34 cellular contexts compared by ENCODE assay signal in genomic region chr3:16187213-16187790, GRCh38. TPM values are rescaled to one million over a fixed set of nuclear protein-coding genes. Genes with fewer than 3 reads are reported as not detected.
"Had no signal": no experiment of that assay in that cellular context is flagged by ENCODE, and none has a peak within 500 bp of the region (broad histone marks: within the 10 kb centered on the region; RNA-seq: fewer than 3 reads in every experiment).

No MANE protein-coding gene starts in this region.

- H3K4me3 Mint-ChIP-seq: activated CD4-positive, alpha-beta memory T cell treated with anti-CD3 and anti-CD28 coated beads, Interleukin-2, amount 10 ng/mL, durations not matched to agents 7 days and 5 days; activated CD4-positive, alpha-beta T cell treated with anti-CD3 and anti-CD28 coated beads for 36 hours; activated CD4-positive, alpha-beta T cell treated with anti-CD3 and anti-CD28 coated beads, Interleukin-2, amount 10 ng/mL, durations not matched to agents 7 days and 5 days; activated CD8-positive, alpha-beta memory T cell treated with anti-CD3 and anti-CD28 coated beads, Interleukin-2, amount 10 ng/mL, durations not matched to agents 7 days and 5 days; activated CD8-positive, alpha-beta T cell treated with anti-CD3 and anti-CD28 coated beads, Interleukin-2, amount 10 ng/mL, durations not matched to agents 7 days and 5 days; activated naive CD4-positive, alpha-beta T cell treated with anti-CD3 and anti-CD28 coated beads, Interleukin-2, amount 10 ng/mL, durations not matched to agents 7 days and 5 days; activated naive CD4-positive, alpha-beta T cell treated with anti-CD3 and anti-CD28 coated beads, Interleukin-2, amount 50 U/mL, for 24 hours; activated naive CD8-positive, alpha-beta T cell; activated naive CD8-positive, alpha-beta T cell treated with anti-CD3 and anti-CD28 coated beads, Interleukin-2, amount 10 ng/mL, durations not matched to agents 7 days and 5 days; activated naive CD8-positive, alpha-beta T cell treated with anti-CD3 and anti-CD28 coated beads, Interleukin-2, amount 50 U/mL, for 24 hours; activated T-cell treated with anti-CD3 and anti-CD28 coated beads, Interleukin-2, amount 50 U/mL, for 24 hours; T-helper 1 cell treated with Interleukin-12 subunit alpha and Interleukin-12 subunit beta and Interleukin-4 antibody, amounts not matched to agents 30 μg/mL and 1 μg/mL, for 36 hours; T-helper 2 cell treated with Interferon-gamma antibody and Interleukin-4, amounts not matched to agents 5 μg/mL and 100 μg/mL, for 36 hours; WTC11 had no signal

- H3K27ac ChIP-seq: adrenal gland, body of pancreas, brain microvascular endothelial cell, breast epithelium, WERI-Rb-1 had no signal

- H3K36me3 ChIP-seq: adrenal gland, brain microvascular endothelial cell, breast epithelium, WERI-Rb-1 had no signal

- ATAC-seq: activated CD4-positive, alpha-beta T cell treated with anti-CD3 and anti-CD28 coated beads for 36 hours; activated CD8-positive, alpha-beta memory T cell treated with anti-CD3 and anti-CD28 coated beads, Interleukin-2, amount 10 ng/mL, durations not matched to agents 7 days and 5 days; activated CD8-positive, alpha-beta T cell treated with anti-CD3 and anti-CD28 coated beads, Interleukin-2, amount 10 ng/mL, durations not matched to agents 7 days and 5 days; activated naive CD8-positive, alpha-beta T cell treated with anti-CD3 and anti-CD28 coated beads, Interleukin-2, amount 50 U/mL, for 24 hours; body of pancreas; WTC11 had no signal

- H3K9me3 Mint-ChIP-seq: activated CD4-positive, alpha-beta memory T cell treated with anti-CD3 and anti-CD28 coated beads, Interleukin-2, amount 10 ng/mL, durations not matched to agents 7 days and 5 days; activated CD4-positive, alpha-beta T cell treated with anti-CD3 and anti-CD28 coated beads, Interleukin-2, amount 10 ng/mL, durations not matched to agents 7 days and 5 days; activated naive CD4-positive, alpha-beta T cell treated with anti-CD3 and anti-CD28 coated beads, Interleukin-2, amount 10 ng/mL, durations not matched to agents 7 days and 5 days; activated naive CD4-positive, alpha-beta T cell treated with anti-CD3 and anti-CD28 coated beads, Interleukin-2, amount 50 U/mL, for 24 hours; activated naive CD8-positive, alpha-beta T cell treated with anti-CD3 and anti-CD28 coated beads, Interleukin-2, amount 10 ng/mL, durations not matched to agents 7 days and 5 days; activated naive CD8-positive, alpha-beta T cell treated with anti-CD3 and anti-CD28 coated beads, Interleukin-2, amount 50 U/mL, for 24 hours; activated T-cell treated with anti-CD3 and anti-CD28 coated beads, Interleukin-2, amount 50 U/mL, for 24 hours; activated T-helper 2 cell treated with anti-CD3 and anti-CD28 coated beads, Interferon-gamma antibody, Interleukin-2, Interleukin-4, amounts not matched to agents 10 μg/mL and 5 μg/mL and 100 μg/mL, durations not matched to agents 14 hours and 24 hours and 36 hours; T-helper 1 cell treated with Interleukin-12 subunit alpha and Interleukin-12 subunit beta and Interleukin-4 antibody, amounts not matched to agents 30 μg/mL and 1 μg/mL, for 36 hours; T-helper 2 cell treated with Interferon-gamma antibody and Interleukin-4, amounts not matched to agents 5 μg/mL and 100 μg/mL, for 36 hours; WTC11 had no signal

- H3K4me3 ChIP-seq: adrenal gland, body of pancreas, breast epithelium had no signal

- DNase-seq: activated CD4-positive, alpha-beta T cell treated with anti-CD3 and anti-CD28 coated beads for 1 hour; activated CD4-positive, alpha-beta T cell treated with anti-CD3 and anti-CD28 coated beads for 48 hours; activated CD4-positive, alpha-beta T cell treated with anti-CD3 and anti-CD28 coated beads, Interleukin-2, amount 10 ng/mL, durations not matched to agents 7 days and 5 days; activated CD4-positive, alpha-beta T cell treated with anti-CD3 and anti-CD28 coated beads, Interleukin-2, amount 50 U/mL, for 48 hours; activated CD4-positive, CD25-positive, alpha-beta regulatory T cell; activated CD8-positive, alpha-beta memory T cell treated with anti-CD3 and anti-CD28 coated beads for 24 hours; activated CD8-positive, alpha-beta memory T cell treated with anti-CD3 and anti-CD28 coated beads, Interleukin-2, amount 50 U/mL, for 48 hours; activated CD8-positive, alpha-beta T cell treated with anti-CD3 and anti-CD28 coated beads, Interleukin-2, amount 10 ng/mL, durations not matched to agents 7 days and 5 days; activated effector memory CD4-positive, alpha-beta T cell treated with Interleukin-2 at 50 U/mL for 16 hours; activated gamma-delta T cell; activated naive CD4-positive, alpha-beta T cell treated with anti-CD3 and anti-CD28 coated beads, Interleukin-2, amount 10 ng/mL, durations not matched to agents 7 days and 5 days; activated naive CD4-positive, alpha-beta T cell treated with Interleukin-2 at 50 U/mL for 16 hours; activated naive CD8-positive, alpha-beta T cell treated with anti-CD3 and anti-CD28 coated beads, Interleukin-2, amount 10 ng/mL, durations not matched to agents 7 days and 5 days; activated naive CD8-positive, alpha-beta T cell treated with anti-CD3 and anti-CD28 coated beads, Interleukin-2, amount 50 U/mL, for 24 hours; activated T-cell treated with anti-CD3 and anti-CD28 coated beads, Interleukin-2, amount 50 U/mL, for 24 hours; adrenal gland; amniotic stem cell; aorta; body of pancreas; brain microvascular endothelial cell; central memory CD4-positive, alpha-beta T cell; T-helper 2 cell; T-helper 9 cell; WERI-Rb-1 had no signal

- H3K4me1 Mint-ChIP-seq: activated CD4-positive, alpha-beta T cell treated with anti-CD3 and anti-CD28 coated beads for 36 hours; activated naive CD4-positive, alpha-beta T cell treated with anti-CD3 and anti-CD28 coated beads, Interleukin-2, amount 10 ng/mL, durations not matched to agents 7 days and 5 days; activated naive CD4-positive, alpha-beta T cell treated with anti-CD3 and anti-CD28 coated beads, Interleukin-2, amount 50 U/mL, for 24 hours; activated naive CD8-positive, alpha-beta T cell treated with anti-CD3 and anti-CD28 coated beads, Interleukin-2, amount 50 U/mL, for 24 hours; WTC11 had no signal

- H3K27me3 Mint-ChIP-seq: activated CD4-positive, alpha-beta memory T cell treated with anti-CD3 and anti-CD28 coated beads, Interleukin-2, amount 10 ng/mL, durations not matched to agents 7 days and 5 days; activated CD4-positive, alpha-beta T cell treated with anti-CD3 and anti-CD28 coated beads for 36 hours; activated naive CD4-positive, alpha-beta T cell treated with anti-CD3 and anti-CD28 coated beads, Interleukin-2, amount 50 U/mL, for 24 hours; activated naive CD8-positive, alpha-beta T cell; activated naive CD8-positive, alpha-beta T cell treated with anti-CD3 and anti-CD28 coated beads, Interleukin-2, amount 50 U/mL, for 24 hours; activated T-cell treated with anti-CD3 and anti-CD28 coated beads, Interleukin-2, amount 50 U/mL, for 24 hours had no signal

- H3K27ac Mint-ChIP-seq: activated CD4-positive, alpha-beta memory T cell treated with anti-CD3 and anti-CD28 coated beads, Interleukin-2, amount 10 ng/mL, durations not matched to agents 7 days and 5 days; activated CD4-positive, alpha-beta T cell treated with anti-CD3 and anti-CD28 coated beads for 36 hours; activated CD4-positive, alpha-beta T cell treated with anti-CD3 and anti-CD28 coated beads, Interleukin-2, amount 10 ng/mL, durations not matched to agents 7 days and 5 days; activated CD8-positive, alpha-beta memory T cell treated with anti-CD3 and anti-CD28 coated beads, Interleukin-2, amount 10 ng/mL, durations not matched to agents 7 days and 5 days; activated CD8-positive, alpha-beta T cell treated with anti-CD3 and anti-CD28 coated beads, Interleukin-2, amount 10 ng/mL, durations not matched to agents 7 days and 5 days; activated naive CD4-positive, alpha-beta T cell treated with anti-CD3 and anti-CD28 coated beads, Interleukin-2, amount 10 ng/mL, durations not matched to agents 7 days and 5 days; activated naive CD4-positive, alpha-beta T cell treated with anti-CD3 and anti-CD28 coated beads, Interleukin-2, amount 50 U/mL, for 24 hours; activated naive CD8-positive, alpha-beta T cell; activated naive CD8-positive, alpha-beta T cell treated with anti-CD3 and anti-CD28 coated beads, Interleukin-2, amount 10 ng/mL, durations not matched to agents 7 days and 5 days; activated naive CD8-positive, alpha-beta T cell treated with anti-CD3 and anti-CD28 coated beads, Interleukin-2, amount 50 U/mL, for 24 hours; activated T-cell treated with anti-CD3 and anti-CD28 coated beads, Interleukin-2, amount 50 U/mL, for 24 hours; activated T-helper 2 cell treated with anti-CD3 and anti-CD28 coated beads, Interferon-gamma antibody, Interleukin-2, Interleukin-4, amounts not matched to agents 10 μg/mL and 5 μg/mL and 100 μg/mL, durations not matched to agents 14 hours and 24 hours and 36 hours; T-helper 1 cell treated with Interleukin-12 subunit alpha and Interleukin-12 subunit beta and Interleukin-4 antibody, amounts not matched to agents 30 μg/mL and 1 μg/mL, for 36 hours; T-helper 2 cell treated with Interferon-gamma antibody and Interleukin-4, amounts not matched to agents 5 μg/mL and 100 μg/mL, for 36 hours; WTC11 had no signal

- H3K4me1 ChIP-seq: breast epithelium had no signal

- H3K36me3 Mint-ChIP-seq: activated CD8-positive, alpha-beta memory T cell treated with anti-CD3 and anti-CD28 coated beads, Interleukin-2, amount 10 ng/mL, durations not matched to agents 7 days and 5 days; activated naive CD4-positive, alpha-beta T cell treated with anti-CD3 and anti-CD28 coated beads, Interleukin-2, amount 10 ng/mL, durations not matched to agents 7 days and 5 days; activated naive CD4-positive, alpha-beta T cell treated with anti-CD3 and anti-CD28 coated beads, Interleukin-2, amount 50 U/mL, for 24 hours; activated naive CD8-positive, alpha-beta T cell; activated naive CD8-positive, alpha-beta T cell treated with anti-CD3 and anti-CD28 coated beads, Interleukin-2, amount 10 ng/mL, durations not matched to agents 7 days and 5 days; WTC11 had no signal

- H3K27me3 ChIP-seq: adrenal gland, body of pancreas, brain microvascular endothelial cell, breast epithelium had no signal

- H3K9me3 ChIP-seq: adrenal gland, body of pancreas, breast epithelium had no signal

RNA-seq across cellular contexts. Expression of gene GALNT15, which starts 12.8 kb away (rescaled TPM):
- total RNA-seq: activated CD4-positive, alpha-beta memory T cell treated with anti-CD3 and anti-CD28 coated beads, Interleukin-2, amount 10 ng/mL, durations not matched to agents 7 days and 5 days; activated CD4-positive, alpha-beta T cell treated with anti-CD3 and anti-CD28 coated beads for 36 hours; activated CD4-positive, alpha-beta T cell treated with anti-CD3 and anti-CD28 coated beads, Interleukin-2, amount 10 ng/mL, durations not matched to agents 7 days and 5 days; activated CD8-positive, alpha-beta memory T cell treated with anti-CD3 and anti-CD28 coated beads, Interleukin-2, amount 10 ng/mL, durations not matched to agents 7 days and 5 days; activated CD8-positive, alpha-beta T cell treated with anti-CD3 and anti-CD28 coated beads, Interleukin-2, amount 10 ng/mL, durations not matched to agents 7 days and 5 days; activated naive CD8-positive, alpha-beta T cell treated with anti-CD3 and anti-CD28 coated beads, Interleukin-2, amount 10 ng/mL, durations not matched to agents 7 days and 5 days; activated T-helper 2 cell treated with anti-CD3 and anti-CD28 coated beads, Interferon-gamma antibody, Interleukin-2, Interleukin-4, amounts not matched to agents 10 μg/mL and 5 μg/mL and 100 μg/mL, durations not matched to agents 14 hours and 24 hours and 36 hours had no signal
